ENCODE assay signal across 8 cellular contexts in the genomic region with DNA sequence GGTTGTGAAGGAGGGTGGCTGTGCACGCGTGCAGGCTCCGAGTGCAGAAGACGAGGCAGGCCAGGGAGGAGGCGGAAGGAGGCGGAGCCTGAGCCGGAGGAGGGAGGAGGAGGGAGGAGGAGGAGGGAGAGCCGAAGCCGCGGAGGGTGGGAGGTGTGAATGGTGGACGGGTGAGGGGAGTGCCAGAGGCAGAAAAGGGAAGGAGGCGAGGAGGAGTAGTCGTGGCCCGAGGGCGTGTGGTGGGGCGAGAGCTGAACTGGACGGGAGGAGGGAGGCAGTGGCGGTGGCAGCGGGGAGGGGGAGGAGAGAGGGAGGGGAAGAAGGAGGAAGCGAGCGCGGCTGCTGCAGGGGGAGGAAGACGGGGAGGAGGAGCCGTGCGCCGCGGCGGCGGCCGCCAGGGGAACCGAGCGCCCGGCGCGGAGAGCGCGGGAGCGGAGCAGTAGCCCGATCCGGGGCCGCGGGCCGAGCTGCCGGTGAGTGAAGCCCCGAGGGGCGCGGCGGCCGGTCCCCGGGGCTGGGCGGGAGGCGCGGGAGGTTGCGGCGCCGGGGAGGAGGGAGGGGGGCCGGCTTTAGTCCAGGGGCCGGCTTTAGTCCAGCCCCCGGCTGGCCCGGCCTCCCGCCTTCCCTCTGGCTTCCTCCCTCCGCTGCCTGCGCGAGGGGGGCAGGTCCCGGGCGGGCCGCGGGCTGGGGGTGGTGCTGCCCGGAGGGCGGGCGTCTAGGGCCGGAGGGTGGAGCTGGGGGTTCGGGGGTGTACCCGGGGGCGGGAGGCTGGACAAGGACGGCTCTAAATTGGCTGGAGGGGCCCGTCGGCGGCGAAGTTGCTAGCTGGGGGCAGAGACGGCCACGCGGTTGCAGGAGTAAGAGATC. TPM values are rescaled to one million over a fixed set of nuclear protein-coding genes. Genes with fewer than 3 reads are reported as not detected.
DNase-seq lines count a peak whose midpoint lies in the region; ATAC-seq and TF ChIP-seq lines count a peak whose summit lies in the region.

A gene (plus strand): TSS at position 815 of the 867 bp plus-strand sequence. CDS start 661 bp downstream, outside the sequence.

- in situ Hi-C loops in ACHN (cut with HindIII; ENCODE audit: low pct_ligation_motif_present, low pct_unique_long_range_greater_than_20kb, low sequenced_read_pairs) = no loop called here

- TF ChIP-seq CTCF in kidney epithelial cell (IDR thresholded peaks at IDR 0.05; ENCODE audit: insufficient read depth, low read length, poor library complexity, severe bottlenecking) = no peak

- H3K27me3 ChIP-seq in kidney epithelial cell (ENCODE audit: control insufficient read depth, insufficient read depth, low read length) = no peaks in the 10 kb centered on the region

- ATAC-seq in GM18870 (IDR thresholded peaks at IDR 0.05; ENCODE audit: unreplicated experiment) (peak; percentile 55), HG03108 (IDR thresholded peaks at IDR 0.05; ENCODE audit: unreplicated experiment) (peak; percentile 78)
- peak; percentile 75 to 76 for ATAC-seq in activated CD4-positive, CD25-positive, alpha-beta regulatory T cell treated with anti-CD3 and anti-CD28 coated beads, Interleukin-2, amount 50 U/mL, for 24 hours

- H3K4me3 ChIP-seq in kidney epithelial cell (ENCODE audit: low read depth, low read length) = peak within 1 kb of the TSS; percentile 58

- no peaks in the 10 kb centered on the region for H3K36me3 ChIP-seq in kidney epithelial cell (ENCODE audit: control insufficient read depth, insufficient read depth, low read length)

- DNase-seq in ACHN = peak; percentile 68
- DNase-seq in NCI-H2227 treated with DMSO at 0.1 percent for 48 hours (lab: John Stamatoyannopoulos, UW) = peak; percentile 77
- DNase-seq in cerebellar cortex (ENCODE audit: low spot score) = peak; percentile 67
- no peak for DNase-seq in kidney epithelial cell (ENCODE audit: low read depth)
- peak; percentile 65 to 68 for DNase-seq in stimulated activated CD4-positive, alpha-beta T cell treated with anti-CD3 and anti-CD28 coated beads, Interleukin-15, amount 100 ng/mL, for 48 hours (ENCODE audit: low read depth in 2 of 2)

RNA-seq across cellular contexts. Expression of the gene that starts here (rescaled TPM):
- total RNA-seq in kidney epithelial cell = 14.2 and 20.2 TPM in 2 replicates
